1 cellular context compared by ENCODE assay signal in the genomic region with DNA sequence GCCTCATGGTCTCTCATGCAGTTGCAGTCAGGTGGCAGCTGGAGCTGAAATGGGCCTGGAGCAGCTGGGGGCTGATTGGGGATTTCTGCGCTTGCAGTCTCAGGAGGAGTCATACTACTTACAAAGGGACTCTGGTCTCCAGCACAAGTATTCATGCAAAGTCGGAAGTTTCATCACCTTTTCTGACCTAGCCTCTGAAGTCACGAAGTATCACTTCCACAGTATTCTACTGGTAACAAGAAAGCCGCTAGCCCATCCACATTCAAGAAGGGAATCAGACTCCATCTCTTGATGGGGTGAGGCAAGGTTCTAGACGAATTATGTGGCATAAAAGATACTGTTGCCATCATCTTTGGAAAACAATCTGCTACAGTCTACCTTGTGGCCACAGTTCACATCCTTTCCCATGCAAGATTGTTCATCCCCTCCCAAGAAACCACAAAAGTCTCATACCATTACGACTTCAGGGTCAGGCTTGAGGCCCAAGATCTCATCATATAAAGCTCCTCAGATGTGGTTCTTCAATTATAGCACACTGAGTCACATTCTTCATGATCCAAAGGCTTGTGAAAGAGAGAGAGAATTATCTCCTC.
TF ChIP-seq lines count a peak whose summit lies in the region.

No MANE protein-coding gene starts in this region.

TF ChIP-seq in GM12878, 131 proteins besides CTCF, POLR2A, EP300 and RAD21 (continued from another document):
- no peak for TF ChIP-seq ZNF592 (IDR thresholded peaks at IDR 0.05)
- no peak for TF ChIP-seq PAX8 (IDR thresholded peaks at IDR 0.05)
- no peak for TF ChIP-seq ZNF207 (IDR thresholded peaks at IDR 0.05; ENCODE audit: borderline replicate concordance)
- no peak for TF ChIP-seq SIN3A (IDR thresholded peaks at IDR 0.05; ENCODE audit: low read depth, low read length)
- TF ChIP-seq GATAD2B (conservative IDR thresholded peaks at IDR 0.05; ENCODE audit: low read depth): no peak
- TF ChIP-seq SMAD1 (IDR thresholded peaks at IDR 0.05; ENCODE audit: low read depth, partially characterized antibody): no peak
- TF ChIP-seq MXI1 (IDR thresholded peaks at IDR 0.05; ENCODE audit: low read depth, low read length): no peak
- TF ChIP-seq ZNF622 (IDR thresholded peaks at IDR 0.05): no peak
- TF ChIP-seq, protein P1, sequence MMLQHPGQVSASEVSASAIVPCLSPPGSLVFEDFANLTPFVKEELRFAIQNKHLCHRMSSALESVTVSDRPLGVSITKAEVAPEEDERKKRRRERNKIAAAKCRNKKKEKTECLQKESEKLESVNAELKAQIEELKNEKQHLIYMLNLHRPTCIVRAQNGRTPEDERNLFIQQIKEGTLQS (IDR thresholded peaks at IDR 0.05; ENCODE audit: borderline replicate concordance, extremely low read depth, low read depth, low read length): no peak
- no peak for TF ChIP-seq ASH2L (IDR thresholded peaks at IDR 0.05; ENCODE audit: borderline replicate concordance, low read depth)
- TF ChIP-seq TCF12 (IDR thresholded peaks at IDR 0.05; ENCODE audit: low read depth, low read length): peak; percentile 94
- TF ChIP-seq YY1 (IDR thresholded peaks at IDR 0.05; ENCODE audit: low read depth, low read length): no peak
- TF ChIP-seq CREM (IDR thresholded peaks at IDR 0.05; ENCODE audit: low read depth): peak; percentile 81
- TF ChIP-seq PAX5 (IDR thresholded peaks at IDR 0.05; ENCODE audit: borderline replicate concordance, low read depth, low read length): peak; percentile 36; the same call in 1 of the 2 replicates
- no peak for TF ChIP-seq BRCA1 (IDR thresholded peaks at IDR 0.05; ENCODE audit: low read depth, low read length)
- TF ChIP-seq POLR2AphosphoS5 (IDR thresholded peaks at IDR 0.05; ENCODE audit: low read length): no peak; the same call in 1 of the 2 replicates
- TF ChIP-seq SP1 (IDR thresholded peaks at IDR 0.05; ENCODE audit: low read depth, low read length): no peak
- peak; percentile 75 to 84 for TF ChIP-seq IKZF2 (IDR thresholded peaks at IDR 0.05)
- peak; percentile 35; the same call in 1 of the 2 replicates for TF ChIP-seq RAD51 (IDR thresholded peaks at IDR 0.05)
